In the genomic region with DNA sequence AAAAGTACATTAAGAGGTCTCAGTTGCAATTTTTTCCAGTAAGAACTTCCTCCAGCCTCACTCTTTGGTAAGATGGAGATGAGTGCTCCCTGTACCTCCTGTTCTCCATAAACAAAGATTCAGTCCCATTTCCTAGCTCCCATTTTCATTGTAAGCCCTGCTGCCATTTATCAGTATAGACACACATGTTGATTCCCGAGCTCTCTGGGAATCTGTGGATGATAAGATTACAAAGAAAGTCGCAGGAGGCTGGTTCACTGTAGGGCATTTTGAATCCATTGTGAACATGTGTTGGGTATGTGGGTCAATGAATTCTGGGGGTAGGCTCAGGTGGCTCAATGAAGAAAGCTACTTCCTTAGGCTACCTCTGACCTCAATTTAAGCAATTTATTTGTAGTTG, we compare ENCODE assay signal across 8 cellular contexts.
"Had no signal": no experiment of that assay in that cellular context is flagged by ENCODE, and none has a peak within 500 bp of the region (broad histone marks: within the 10 kb centered on the region; RNA-seq: fewer than 3 reads in every experiment).

No MANE protein-coding gene starts in this region.

- H2AFZ ChIP-seq: GM23338 had no signal

- DNase-seq: H9, HCEC 1CT had no signal

- H3K4me1 Mint-ChIP-seq: GM23338, H9, IgD-negative memory B cell had no signal

- H3K27ac ChIP-seq: HL-60 had no signal

- ATAC-seq: GM23338, HepG2 had no signal

- H3K27ac Mint-ChIP-seq: GM23338, H9, IgD-negative memory B cell had no signal

- H3K4me3 Mint-ChIP-seq: GM23338, H9, IgD-negative memory B cell had no signal

- FAIRE-seq: H1, H54, HepG2 had no signal

- H3K4me2 ChIP-seq: GM23338 had no signal

- H3K4me3 ChIP-seq: GM23338 had no signal
